Comparison of ENCODE assay signal across 10 cellular contexts in genomic region chrX:93468075-93468474, GRCh38.
"Had no signal": no experiment of that assay in that cellular context is flagged by ENCODE, and none has a peak within 500 bp of the region (broad histone marks: within the 10 kb centered on the region; RNA-seq: fewer than 3 reads in every experiment).

No MANE protein-coding gene starts in this region.

- DNase-seq: GM23248, GOT3, H7, HFFc6, KG1 had no signal

- H3K4me3 ChIP-seq: GM23248, HAP-1, K562 had no signal

- H3K36me3 ChIP-seq: HAP-1 had no signal

- ATAC-seq: HCT116, HepG2, K562 had no signal

- H2AFZ ChIP-seq: GM23248 had no signal

- H3K9ac ChIP-seq: GM23248 had no signal

- H3K27ac ChIP-seq: GM23248, HL-60 had no signal

- H3K4me1 ChIP-seq: HAP-1 had no signal

- H3K9me3 ChIP-seq: HAP-1 had no signal
